In the genomic region with DNA sequence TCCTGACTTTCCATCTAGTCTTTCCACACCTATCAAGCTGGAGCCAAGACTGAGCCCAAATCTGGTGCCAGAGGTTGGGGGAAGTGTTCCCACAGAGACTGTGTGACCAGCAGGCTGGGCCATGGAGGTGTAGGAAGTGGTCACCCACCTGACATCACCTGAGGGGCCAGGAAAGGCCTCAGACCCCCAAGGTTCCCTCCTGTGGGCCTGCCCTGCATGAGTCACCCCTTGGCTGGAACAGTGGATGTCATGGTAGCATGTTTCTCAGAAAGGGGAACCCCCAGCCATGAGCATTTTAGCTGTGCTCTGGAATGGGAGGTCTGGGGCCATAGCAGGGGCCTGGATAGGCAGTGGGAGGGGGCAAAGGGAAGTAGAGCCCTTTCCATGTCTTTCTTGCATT, we compare ENCODE assay signal across 16 cellular contexts. TPM values are rescaled to one million over a fixed set of nuclear protein-coding genes. Genes with fewer than 3 reads are reported as not detected.
DNase-seq lines count a peak whose midpoint lies in the region; ATAC-seq, FAIRE-seq and TF ChIP-seq lines count a peak whose summit lies in the region.
"Had no signal": no experiment of that assay in that cellular context is flagged by ENCODE, and none has a peak within 500 bp of the region (broad histone marks: within the 10 kb centered on the region; RNA-seq: fewer than 3 reads in every experiment).

No MANE protein-coding gene starts in this region.

- peak; percentile 58 to 70 for DNase-seq in activated CD4-positive, alpha-beta T cell treated with anti-CD3 and anti-CD28 coated beads, Interleukin-2, amount 50 U/mL, for 48 hours
- no peak for DNase-seq in activated CD4-positive, alpha-beta T cell treated with anti-CD3 and anti-CD28 coated beads for 4 hours
- DNase-seq in H54 (ENCODE audit: insufficient read length, low spot score) (peak; percentile 50), colonic mucosa (no peak), 8988T (no peak), NCI-H774 (lab: John Stamatoyannopoulos, UW) (no peak)
- DNase-seq in activated T-cell treated with anti-CD3 and anti-CD28 coated beads, Interleukin-2, amount 50 U/mL, for 72 hours = peak; percentile 71 to 75
- no peak for DNase-seq in natural killer cell treated with Interleukin-12 subunit alpha and Interleukin-12 subunit beta and Interleukin-15 and Interleukin-18, amount 100 ng/mL, for 72 hours (ENCODE audit: low spot score)
- DNase-seq: activated CD4-positive, CD25-positive, alpha-beta regulatory T cell treated with anti-CD3 and anti-CD28 coated beads, Interleukin-2, amount 50 U/mL, for 72 hours; activated naive CD4-positive, alpha-beta T cell treated with Interleukin-2 at 50 U/mL for 16 hours; CD8-positive, alpha-beta memory T cell; effector memory CD4-positive, alpha-beta T cell; NCI-H2029; NCI-H524 treated with DMSO at 0.1 percent for 48 hours; trophoblast cell had no signal

- H3K27me3 Mint-ChIP-seq in activated T-cell treated with anti-CD3 and anti-CD28 coated beads, Interleukin-2, amount 50 U/mL, for 72 hours (ENCODE audit: low read depth) = peaks cover 5% of the 10 kb centered on the region
- H3K27me3 Mint-ChIP-seq in natural killer cell treated with Interleukin-12 subunit alpha and Interleukin-12 subunit beta and Interleukin-15 and Interleukin-18, amount 100 ng/mL, for 72 hours = peaks cover 0 to 10% of the 10 kb centered on the region in 2 donors

- ATAC-seq in activated T-cell treated with anti-CD3 and anti-CD28 coated beads, Interleukin-2, amount 50 U/mL, for 72 hours (replicated peaks in 1 of 2) = peak; percentile 43 to 57
- peak; percentile 52 to 63 for ATAC-seq in natural killer cell treated with Interleukin-12 subunit alpha and Interleukin-12 subunit beta and Interleukin-15 and Interleukin-18, amount 100 ng/mL, for 72 hours
- ATAC-seq: naive thymus-derived CD8-positive, alpha-beta T cell had no signal

- peak overlapping the region; percentile 37 to 54 for H3K4me3 Mint-ChIP-seq in activated T-cell treated with anti-CD3 and anti-CD28 coated beads, Interleukin-2, amount 50 U/mL, for 72 hours
- H3K4me3 Mint-ChIP-seq in natural killer cell treated with Interleukin-12 subunit alpha and Interleukin-12 subunit beta and Interleukin-15 and Interleukin-18, amount 100 ng/mL, for 72 hours = no peak overlapping the region
- H3K4me3 Mint-ChIP-seq: CD8-positive, alpha-beta memory T cell; naive thymus-derived CD8-positive, alpha-beta T cell had no signal

- H3K9ac ChIP-seq in colonic mucosa (ENCODE audit: low read depth in 2 of 2, low read length in 2 of 2) = no peak overlapping the region

- peaks cover 0 to 2% of the 10 kb centered on the region in 2 donors for H3K9me3 Mint-ChIP-seq in activated T-cell treated with anti-CD3 and anti-CD28 coated beads, Interleukin-2, amount 50 U/mL, for 72 hours
- H3K9me3 Mint-ChIP-seq in natural killer cell treated with Interleukin-12 subunit alpha and Interleukin-12 subunit beta and Interleukin-15 and Interleukin-18, amount 100 ng/mL, for 72 hours = no peaks in the 10 kb centered on the region

- TF ChIP-seq CTCF in colonic mucosa (IDR thresholded peaks at IDR 0.05) = no peak

- TF ChIP-seq POLR2A in H54 (IDR thresholded peaks at IDR 0.05; ENCODE audit: low read depth, low read length) = no peak

- H3K27ac Mint-ChIP-seq in activated T-cell treated with anti-CD3 and anti-CD28 coated beads, Interleukin-2, amount 50 U/mL, for 72 hours = peak overlapping the region; percentile 38
- peak overlapping the region; percentile 50 to 54 for H3K27ac Mint-ChIP-seq in natural killer cell treated with Interleukin-12 subunit alpha and Interleukin-12 subunit beta and Interleukin-15 and Interleukin-18, amount 100 ng/mL, for 72 hours
- H3K27ac Mint-ChIP-seq: CD8-positive, alpha-beta memory T cell; naive thymus-derived CD8-positive, alpha-beta T cell had no signal

- no peak overlapping the region for H3K4me3 ChIP-seq in colonic mucosa

- intact Hi-C loops in colonic mucosa (cut with DNase I) = no loop called here

- H3K9me3 ChIP-seq in colonic mucosa = no peaks in the 10 kb centered on the region

- no peaks in the 10 kb centered on the region for H3K27me3 ChIP-seq in colonic mucosa

- no peaks in the 10 kb centered on the region for H3K4me1 ChIP-seq in colonic mucosa

- H3K27ac ChIP-seq in colonic mucosa = no peak overlapping the region

- FAIRE-seq in H54 (lab: Jason Lieb, UNC) = no peak

- H3K4me1 Mint-ChIP-seq in activated T-cell treated with anti-CD3 and anti-CD28 coated beads, Interleukin-2, amount 50 U/mL, for 72 hours (ENCODE audit: low read depth) = peaks cover 95% of the 10 kb centered on the region
- H3K4me1 Mint-ChIP-seq in natural killer cell treated with Interleukin-12 subunit alpha and Interleukin-12 subunit beta and Interleukin-15 and Interleukin-18, amount 100 ng/mL, for 72 hours (ENCODE audit: low read depth in 2 of 2) = peaks cover 45 to 50% of the 10 kb centered on the region in 2 donors

- H3K36me3 ChIP-seq in colonic mucosa = no peaks in the 10 kb centered on the region

- H3K36me3 Mint-ChIP-seq in activated T-cell treated with anti-CD3 and anti-CD28 coated beads, Interleukin-2, amount 50 U/mL, for 72 hours (ENCODE audit: insufficient read depth in 2 of 2) = peaks cover 4 to 7% of the 10 kb centered on the region in 2 donors
- H3K36me3 Mint-ChIP-seq in natural killer cell treated with Interleukin-12 subunit alpha and Interleukin-12 subunit beta and Interleukin-15 and Interleukin-18, amount 100 ng/mL, for 72 hours = no peaks in the 10 kb centered on the region
- H3K36me3 Mint-ChIP-seq: CD8-positive, alpha-beta memory T cell; naive thymus-derived CD8-positive, alpha-beta T cell had no signal

RNA-seq across cellular contexts. Expression of a gene that starts 5.7 kb away (rescaled TPM):
- 10 to 100 TPM; 39.5 to 63.5 TPM for total RNA-seq in activated T-cell treated with anti-CD3 and anti-CD28 coated beads, Interleukin-2, amount 50 U/mL, for 72 hours
- total RNA-seq in natural killer cell treated with Interleukin-12 subunit alpha and Interleukin-12 subunit beta and Interleukin-15 and Interleukin-18, amount 100 ng/mL, for 72 hours = 10 to 100 TPM; 16.3 to 77.3 TPM
- under 1 TPM; 0.16 to 0.47 TPM for total RNA-seq in colonic mucosa
- total RNA-seq: naive thymus-derived CD8-positive, alpha-beta T cell had no signal

RNA-seq across cellular contexts. Expression of a gene that starts 38.1 kb away (rescaled TPM):
- total RNA-seq in activated T-cell treated with anti-CD3 and anti-CD28 coated beads, Interleukin-2, amount 50 U/mL, for 72 hours = 10 to 100 TPM; 67.3 to 80.3 TPM
- total RNA-seq in natural killer cell treated with Interleukin-12 subunit alpha and Interleukin-12 subunit beta and Interleukin-15 and Interleukin-18, amount 100 ng/mL, for 72 hours = 100 to 1,000 TPM in 1 of 2 donors, 10 to 100 TPM in 1; 52.5 to 118 TPM
- 10 to 100 TPM; 13.0 to 31.5 TPM for total RNA-seq in colonic mucosa

Comparison
In these comparisons a context has a peak if more than half of its experiments do, and no peak if none do; other contexts are left out.
1. DNase-seq: peak in activated CD4-positive, alpha-beta T cell treated with anti-CD3 and anti-CD28 coated beads, Interleukin-2, amount 50 U/mL, for 48 hours (2 of 2), H54 (single experiment) and activated T-cell treated with anti-CD3 and anti-CD28 coated beads, Interleukin-2, amount 50 U/mL, for 72 hours (2 of 2); none in activated CD4-positive, alpha-beta T cell treated with anti-CD3 and anti-CD28 coated beads for 4 hours (0 of 2), natural killer cell treated with Interleukin-12 subunit alpha and Interleukin-12 subunit beta and Interleukin-15 and Interleukin-18, amount 100 ng/mL, for 72 hours (single experiment), colonic mucosa (single experiment), 8988T (single experiment) and NCI-H774 (single experiment).
2. RNA of a gene that starts 5.7 kb away (total RNA-seq): 16.3 to 77.3 TPM in natural killer cell treated with Interleukin-12 subunit alpha and Interleukin-12 subunit beta and Interleukin-15 and Interleukin-18, amount 100 ng/mL, for 72 hours and 39.5 to 63.5 TPM in activated T-cell treated with anti-CD3 and anti-CD28 coated beads, Interleukin-2, amount 50 U/mL, for 72 hours; 0.16 to 0.47 TPM in colonic mucosa; every median in the first group is over 10 times any median in the second.